Comparison of ENCODE assay signal across 26 cellular contexts in genomic region chr20:61685462-61685861, GRCh38.
DNase-seq lines count a peak whose midpoint lies in the region; ATAC-seq, FAIRE-seq and TF ChIP-seq lines count a peak whose summit lies in the region.
"Had no signal": no experiment of that assay in that cellular context is flagged by ENCODE, and none has a peak within 500 bp of the region (broad histone marks: within the 10 kb centered on the region; RNA-seq: fewer than 3 reads in every experiment).

No MANE protein-coding gene starts in this region.

- H3K27me3 ChIP-seq in lower lobe of right lung (ENCODE audit: low read depth) (peaks cover 16% of the 10 kb centered on the region), neuronal stem cell (ENCODE audit: control insufficient read depth in 3 of 3, insufficient read depth in 3 of 3, low read depth in 1 of 3, low read length in 3 of 3) (no peaks in the 10 kb centered on the region), trophoblast cell (ENCODE audit: insufficient read depth, low read length) (no peaks in the 10 kb centered on the region)
- H3K27me3 ChIP-seq: BLaER1 had no signal

- H3K79me1 ChIP-seq in neuronal stem cell (ENCODE audit: low read depth, low read length) (no peaks in the 10 kb centered on the region), trophoblast cell (ENCODE audit: low read length) (no peaks in the 10 kb centered on the region)

- no peaks in the 10 kb centered on the region for H3K79me2 ChIP-seq in trophoblast cell (ENCODE audit: control insufficient read depth, insufficient read depth, low read length, poor library complexity)

- DNase-seq in Right ventricle myocardium superior (peak; percentile 12), cardiac septum (ENCODE audit: low spot score) (no peak), kidney (peak; percentile 11), lower lobe of right lung (peak; percentile 19), neuronal stem cell (ENCODE audit: low spot score) (no peak), trophoblast cell (no peak)
- DNase-seq: 8988T; ACHN; BE2C; C1 segment of cervical spinal cord; CD4-positive, alpha-beta memory T cell; CD4-positive, CD25-positive, alpha-beta regulatory T cell; DMS 273 treated with DMSO at 0.1 percent for 48 hours; DMS153; DMS53; DMS79; DND-41; EL; GDM1 had no signal

- no peak overlapping the region for H4K12ac ChIP-seq in trophoblast cell (ENCODE audit: low read depth, low read length)

- H4K8ac ChIP-seq in neuronal stem cell (ENCODE audit: low read depth, low read length) (no peak overlapping the region), trophoblast cell (ENCODE audit: low read depth, low read length) (no peak overlapping the region)

- H3K4me2 ChIP-seq in neuronal stem cell (ENCODE audit: insufficient read depth, low read length, poor library complexity, severe bottlenecking) (no peak overlapping the region), trophoblast cell (ENCODE audit: low read length) (no peak overlapping the region)
- H3K4me2 ChIP-seq: BLaER1 had no signal

- H3K36me3 ChIP-seq in kidney (ENCODE audit: control insufficient read depth in 1 of 2, insufficient read depth in 2 of 2, low read length in 2 of 2) (no peaks in the 10 kb centered on the region), lower lobe of right lung (no peaks in the 10 kb centered on the region), neuronal stem cell (replicated peaks in 1 of 2; ENCODE audit: control insufficient read depth in 2 of 2, insufficient read depth in 2 of 2, low read length in 2 of 2) (no peaks in the 10 kb centered on the region), trophoblast cell (ENCODE audit: control insufficient read depth in 1 of 2, insufficient read depth in 2 of 2, low read length in 2 of 2) (no peaks in the 10 kb centered on the region)
- H3K36me3 ChIP-seq: BE2C, BLaER1 had no signal

- ATAC-seq in Right ventricle myocardium superior (ENCODE audit: poor library complexity), result no peak
- ATAC-seq in lower lobe of right lung, result no peak
- ATAC-seq in HG03378 (IDR thresholded peaks at IDR 0.05; ENCODE audit: unreplicated experiment), result no peak
- no peak for ATAC-seq in HG02938 (IDR thresholded peaks at IDR 0.05; ENCODE audit: unreplicated experiment)
- ATAC-seq: GM12878 had no signal

- no peak overlapping the region for H2AK5ac ChIP-seq in neuronal stem cell (ENCODE audit: low read depth, low read length)
- H2AK5ac ChIP-seq in trophoblast cell (ENCODE audit: low read length), result no peak overlapping the region

- FAIRE-seq in kidney (lab: Jason Lieb, UNC), result no peak
- FAIRE-seq: A204.1, GM12878, GM12892, GM18507 had no signal

- no peak overlapping the region for H2BK12ac ChIP-seq in neuronal stem cell (ENCODE audit: low read length)
- no peak overlapping the region for H2BK12ac ChIP-seq in trophoblast cell (ENCODE audit: low read length)

- H3K23ac ChIP-seq in neuronal stem cell (ENCODE audit: low read depth, low read length, poor library complexity) (no peak overlapping the region), trophoblast cell (ENCODE audit: low read length) (no peak overlapping the region)

- no CpG with 5 or more reads among the region's 14 CpGs for WGBS in neuronal stem cell (ENCODE audit: extremely low coverage in 2 of 2, insufficient read length in 2 of 2, insufficient replicate concordance in 1 of 2), 2 donors
- no CpG with 5 or more reads among the region's 14 CpGs for WGBS in trophoblast cell (ENCODE audit: extremely low coverage, insufficient coverage, insufficient read length)

- no peak overlapping the region for H3K4ac ChIP-seq in neuronal stem cell (ENCODE audit: low read length)
- no peak overlapping the region for H3K4ac ChIP-seq in trophoblast cell (ENCODE audit: low read depth, low read length)

- peak overlapping the region; percentile 21 for H3K14ac ChIP-seq in neuronal stem cell (ENCODE audit: low read length)
- H3K14ac ChIP-seq in trophoblast cell (ENCODE audit: low read length), result no peak overlapping the region

- intact Hi-C loops in Right ventricle myocardium superior (cut with DNase I) (no loop called here), cardiac septum (cut with DNase I) (no loop called here), kidney (cut with DNase I) (no loop called here), lower lobe of right lung (cut with DNase I) (no loop called here)

- H2BK5ac ChIP-seq in neuronal stem cell (ENCODE audit: low read length) (no peak overlapping the region), trophoblast cell (ENCODE audit: low read depth, low read length, poor library complexity) (no peak overlapping the region)

- H3K27ac ChIP-seq in kidney (ENCODE audit: low read depth in 2 of 2, low read length in 2 of 2) (no peak overlapping the region), lower lobe of right lung (no peak overlapping the region), neuronal stem cell (replicated peaks; ENCODE audit: low read length) (no peak overlapping the region), trophoblast cell (ENCODE audit: low read depth, low read length) (no peak overlapping the region)
- H3K27ac ChIP-seq: BLaER1 had no signal

- TF ChIP-seq CTCF in kidney (IDR thresholded peaks at IDR 0.05; ENCODE audit: borderline replicate concordance, extremely low read depth, insufficient read depth) (no peak), lower lobe of right lung (IDR thresholded peaks at IDR 0.05) (no peak)

- H3K4me1 ChIP-seq in kidney (ENCODE audit: control insufficient read depth in 1 of 2, insufficient read depth in 1 of 2, low read depth in 1 of 2, low read length in 2 of 2) (no peaks in the 10 kb centered on the region), lower lobe of right lung (no peaks in the 10 kb centered on the region), neuronal stem cell (ENCODE audit: control insufficient read depth in 2 of 2, insufficient read depth in 1 of 2, low read depth in 1 of 2, low read length in 2 of 2) (peaks cover 0 to 16% of the 10 kb centered on the region in 2 donors), trophoblast cell (ENCODE audit: control insufficient read depth in 1 of 2, insufficient read depth in 2 of 2, low read length in 2 of 2) (no peaks in the 10 kb centered on the region)
- H3K4me1 ChIP-seq: BE2C had no signal

- H3K9ac ChIP-seq in kidney (ENCODE audit: low read length in 2 of 2), result no peak overlapping the region
- no peak overlapping the region for H3K9ac ChIP-seq in neuronal stem cell (ENCODE audit: low read depth, low read length, poor library complexity)
- H3K9ac ChIP-seq in trophoblast cell (ENCODE audit: low read length), result no peak overlapping the region
- H3K9ac ChIP-seq: BLaER1 had no signal

- peak overlapping the region; percentile 35 for H2BK15ac ChIP-seq in neuronal stem cell (ENCODE audit: low read length)

- no peak overlapping the region for H2AFZ ChIP-seq in neuronal stem cell (ENCODE audit: low read length)
- H2AFZ ChIP-seq in trophoblast cell (ENCODE audit: insufficient read depth, low read length, poor library complexity), result no peak overlapping the region

- peak overlapping the region; percentile 40 for H3K18ac ChIP-seq in neuronal stem cell (ENCODE audit: low read length)
- H3K18ac ChIP-seq in trophoblast cell (ENCODE audit: low read length), result no peak overlapping the region

- H2BK120ac ChIP-seq in neuronal stem cell (ENCODE audit: low read depth, low read length) (no peak overlapping the region), trophoblast cell (ENCODE audit: insufficient read depth, low read length, poor library complexity) (no peak overlapping the region)

- H4K91ac ChIP-seq in neuronal stem cell (ENCODE audit: low read depth, low read length, poor library complexity), result no peak overlapping the region
- no peak overlapping the region for H4K91ac ChIP-seq in trophoblast cell (ENCODE audit: low read depth, low read length)

- H3K4me3 ChIP-seq in kidney (ENCODE audit: low read length in 2 of 2) (no peak overlapping the region), lower lobe of right lung (no peak overlapping the region), neuronal stem cell (ENCODE audit: low read length in 2 of 2) (no peak overlapping the region), trophoblast cell (ENCODE audit: low read depth, low read length) (no peak overlapping the region)
- H3K4me3 ChIP-seq: BLaER1, GM12878 had no signal

- H3K9me3 ChIP-seq in kidney (ENCODE audit: control insufficient read depth in 1 of 2, low read length in 2 of 2) (no peaks in the 10 kb centered on the region), lower lobe of right lung (no peaks in the 10 kb centered on the region), neuronal stem cell (replicated peaks in 1 of 2; ENCODE audit: control insufficient read depth in 2 of 2, insufficient read depth in 1 of 2, low read depth in 1 of 2, low read length in 2 of 2) (peaks cover 0 to 4% of the 10 kb centered on the region in 2 donors), trophoblast cell (ENCODE audit: insufficient read depth, low read depth, low read length) (peaks cover 8% of the 10 kb centered on the region)
- H3K9me3 ChIP-seq: BE2C, BLaER1 had no signal

Comparison
In these comparisons a context has a peak if more than half of its experiments do, and no peak if none do; other contexts are left out.
1. DNase-seq: peak in Right ventricle myocardium superior (single experiment), kidney (single experiment) and lower lobe of right lung (single experiment); none in cardiac septum (single experiment), neuronal stem cell (single experiment) and trophoblast cell (0 of 2).